ENCODE assay signal across 15 cellular contexts in the genomic region with DNA sequence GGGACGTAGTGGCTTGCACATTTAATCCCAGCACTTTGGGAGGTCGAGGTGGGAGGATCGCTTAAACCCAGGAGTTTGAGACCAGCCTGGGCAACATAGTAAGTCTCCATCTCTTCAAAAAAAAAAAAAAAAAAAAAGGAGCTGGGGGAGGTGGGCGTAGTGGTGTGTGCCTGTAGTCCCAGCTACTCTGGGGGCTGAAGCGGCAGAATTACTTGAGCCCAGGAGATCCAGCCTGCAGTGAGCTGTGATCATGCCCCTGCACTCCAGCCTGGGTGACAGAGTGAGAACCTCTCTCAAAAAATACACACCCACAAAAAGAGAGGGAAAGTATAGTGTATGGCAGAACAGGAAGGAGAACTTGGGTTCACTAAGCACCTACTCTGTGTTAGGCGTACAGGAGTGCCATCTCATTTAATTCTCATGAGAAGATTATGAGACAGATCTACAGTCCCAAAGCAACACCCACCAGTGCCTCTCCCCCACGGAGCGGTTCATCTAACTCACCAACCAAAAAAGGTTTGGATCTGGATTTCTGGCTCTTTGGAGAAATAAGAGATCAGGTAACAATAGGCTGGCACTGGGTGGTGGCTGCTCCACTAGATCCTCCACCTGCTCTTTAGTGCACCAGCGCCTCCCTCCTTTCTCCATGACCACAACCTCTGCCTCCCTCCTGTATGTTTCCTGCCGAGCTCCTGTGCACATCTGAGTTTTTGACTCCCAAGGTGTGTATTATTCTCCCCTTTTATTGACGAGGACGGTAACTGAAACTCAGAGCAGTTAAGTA. TPM values are rescaled to one million over a fixed set of nuclear protein-coding genes. Genes with fewer than 3 reads are reported as not detected.
A peak's percentile ranks its signal among the peaks of the same experiment; 100 is the strongest.
DNase-seq lines count a peak whose midpoint lies in the region; ATAC-seq and TF ChIP-seq lines count a peak whose summit lies in the region.
"Had no signal": no experiment of that assay in that cellular context is flagged by ENCODE, and none has a peak within 500 bp of the region (broad histone marks: within the 10 kb centered on the region; RNA-seq: fewer than 3 reads in every experiment).

No MANE protein-coding gene starts in this region.

- DNase-seq in DMS53 (lab: John Stamatoyannopoulos, UW): peak; percentile 46
- DNase-seq in DMS53 treated with DMSO at 0.1 percent for 48 hours (lab: John Stamatoyannopoulos, UW; ENCODE audit: unreplicated experiment): no peak
- DNase-seq in Caco-2: no peak
- no peak for DNase-seq in WTC11 (ENCODE audit: low spot score)
- DNase-seq in mesothelial cell of epicardium (ENCODE audit: low spot score in 2 of 2, unreplicated experiment in 2 of 2): no peak
- no peak for DNase-seq in activated gamma-delta T cell (lab: John Stamatoyannopoulos, UW)
- no peak for DNase-seq in HCEC 1CT
- no peak for DNase-seq in CD1c-positive myeloid dendritic cell (ENCODE audit: extremely low spot score)
- DNase-seq: 8988T; central memory CD4-positive, alpha-beta T cell; heart left ventricle; left cardiac atrium; NCI-H1048; NCI-H526 treated with DMSO at 0.1 percent for 48 hours; transverse colon had no signal

- H3K27ac Mint-ChIP-seq in Caco-2 (ENCODE audit: unreplicated experiment) (no peak overlapping the region), WTC11 (no peak overlapping the region), mesothelial cell of epicardium (peak overlapping the region; percentile 15)

- POLR2A ChIA-PET in Caco-2 (lab: Charles Lee): no interaction called here
- POLR2A ChIA-PET in WTC11 (lab: Charles Lee): no interaction called here

- H3K4me1 Mint-ChIP-seq in Caco-2 (ENCODE audit: low read depth, unreplicated experiment) (peaks cover 2% of the 10 kb centered on the region), WTC11 (peaks cover 38% of the 10 kb centered on the region), mesothelial cell of epicardium (peaks cover 29% of the 10 kb centered on the region)

- H3K36me3 Mint-ChIP-seq in Caco-2 (ENCODE audit: insufficient read depth, unreplicated experiment) (no peaks in the 10 kb centered on the region), WTC11 (no peaks in the 10 kb centered on the region), mesothelial cell of epicardium (no peaks in the 10 kb centered on the region)

- H3K4me3 Mint-ChIP-seq in Caco-2 (ENCODE audit: unreplicated experiment) (peak overlapping the region; percentile 87), WTC11 (peak overlapping the region; percentile 75), mesothelial cell of epicardium (peak overlapping the region; percentile 75)

- H3K36me3 ChIP-seq in Caco-2 (ENCODE audit: control insufficient read depth, insufficient read depth, low read length): no peaks in the 10 kb centered on the region
- H3K36me3 ChIP-seq: heart left ventricle, transverse colon had no signal

- no peaks in the 10 kb centered on the region for H3K9me3 ChIP-seq in Caco-2
- H3K9me3 ChIP-seq: heart left ventricle, transverse colon had no signal

- no peaks in the 10 kb centered on the region for H3K27me3 Mint-ChIP-seq in Caco-2 (ENCODE audit: insufficient read depth, unreplicated experiment)
- H3K27me3 Mint-ChIP-seq in WTC11 (ENCODE audit: low read depth): peaks cover 17% of the 10 kb centered on the region
- no peaks in the 10 kb centered on the region for H3K27me3 Mint-ChIP-seq in mesothelial cell of epicardium (ENCODE audit: low read depth)

- intact Hi-C loops in Caco-2 (cut with micrococcal nuclease; ENCODE audit: unreplicated experiment): no loop called here

- H3K27me3 ChIP-seq in Caco-2 (replicated peaks; ENCODE audit: control insufficient read depth, insufficient read depth, low read length): no peaks in the 10 kb centered on the region
- H3K27me3 ChIP-seq: heart left ventricle, transverse colon had no signal

- TF ChIP-seq CTCF in Caco-2 (IDR thresholded peaks at IDR 0.05; ENCODE audit: insufficient read depth in 1 of 2, low read depth in 1 of 2, low read length in 1 of 2, severe bottlenecking in 1 of 2, unreplicated experiment in 1 of 2) (no peak), WTC11 (IDR thresholded peaks at IDR 0.05) (no peak), mesothelial cell of epicardium (IDR thresholded peaks at IDR 0.05; ENCODE audit: unreplicated experiment) (no peak)

- no TSS peak for BruUV-seq in Caco-2 (replicated peaks; lab: Mats Ljungman, UMichigan)

- no peak overlapping the region for H3K4me3 ChIP-seq in Caco-2 (ENCODE audit: low read depth, low read length)

- peaks cover 4% of the 10 kb centered on the region for H3K4me1 ChIP-seq in Caco-2

- no peak for ATAC-seq in WTC11
- ATAC-seq: heart left ventricle, left cardiac atrium had no signal

- CTCF ChIA-PET in Caco-2 (lab: Charles Lee): interaction anchor here (0.6 kb wide), 1 partner anchor 151 kb away, joined by 3 read pairs; no protein-coding TSS in a partner anchor
- CTCF ChIA-PET in WTC11 (lab: Charles Lee): interaction anchor here (0.7 to 2.5 kb wide), 4 partner anchors 22 to 191 kb away, joined by 4 to 14 read pairs (median 4); a partner anchor contains a TSS

- H3K9me3 Mint-ChIP-seq in Caco-2 (ENCODE audit: unreplicated experiment) (no peaks in the 10 kb centered on the region), WTC11 (no peaks in the 10 kb centered on the region), mesothelial cell of epicardium (no peaks in the 10 kb centered on the region)

TF ChIP-seq in WTC11, 78 proteins besides CTCF, POLR2A, EP300 and RAD21:
- TF ChIP-seq, protein P1, sequence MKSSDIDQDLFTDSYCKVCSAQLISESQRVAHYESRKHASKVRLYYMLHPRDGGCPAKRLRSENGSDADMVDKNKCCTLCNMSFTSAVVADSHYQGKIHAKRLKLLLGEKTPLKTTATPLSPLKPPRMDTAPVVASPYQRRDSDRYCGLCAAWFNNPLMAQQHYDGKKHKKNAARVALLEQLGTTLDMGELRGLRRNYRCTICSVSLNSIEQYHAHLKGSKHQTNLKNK (CRISPR knock-in tag; IDR thresholded peaks at IDR 0.05): no peak
- no peak for TF ChIP-seq FOXK1 (CRISPR knock-in tag; IDR thresholded peaks at IDR 0.05)

RNA-seq across cellular contexts. Expression of a gene that starts 1.4 kb away (rescaled TPM):
- total RNA-seq in Caco-2 (2022) (8.5 and 8.8 TPM in 2 replicates), WTC11 (2021) (22.2 to 25.8 TPM (median 25.5 TPM) in 3 replicates), mesothelial cell of epicardium (45.6 to 47.6 TPM (median 46.6 TPM) in 3 replicates)
